1 cellular context compared by ENCODE assay signal in genomic region chr17:57085448-57086068, GRCh38.
TF ChIP-seq lines count a peak whose summit lies in the region.

No MANE protein-coding gene starts in this region.

TF ChIP-seq in HepG2, 621 proteins besides CTCF, POLR2A, EP300 and RAD21 (continued from another document and continues in another):
- TF ChIP-seq SMAD1 (CRISPR knock-in tag; IDR thresholded peaks at IDR 0.05; ENCODE audit: borderline replicate concordance, low read depth) (no peak; the same call in 1 of the 2 replicates), NCOA2 (CRISPR knock-in tag; IDR thresholded peaks at IDR 0.05) (peak; percentile 87), AHR (CRISPR knock-in tag; IDR thresholded peaks at IDR 0.05) (0 out of 2 replicates have a peak, but pooled peaks have one; percentile 11), NR2F6 (IDR thresholded peaks at IDR 0.05) (peak; percentile 91), NR2F6 (CRISPR knock-in tag; IDR thresholded peaks at IDR 0.05) (peak; percentile 90), FOXK2 (IDR thresholded peaks at IDR 0.05) (peak; percentile 67; the same call in 1 of the 2 replicates), BORCS8-MEF2B (CRISPR knock-in tag; IDR thresholded peaks at IDR 0.05) (peak; percentile 80; the same call in 1 of the 2 replicates), NCOR1 (IDR thresholded peaks at IDR 0.05; ENCODE audit: borderline replicate concordance, low read length) (peak; percentile 50; the same call in 1 of the 2 replicates), ZNF160 (CRISPR knock-in tag; IDR thresholded peaks at IDR 0.05) (peak; percentile 75; the same call in 1 of the 2 replicates), NR2C2 (CRISPR knock-in tag; IDR thresholded peaks at IDR 0.05; ENCODE audit: borderline replicate concordance) (peak; percentile 85), SIX1 (CRISPR knock-in tag; IDR thresholded peaks at IDR 0.05; ENCODE audit: borderline replicate concordance) (no peak; the same call in 1 of the 2 replicates), ZC3H13 (CRISPR knock-in tag; IDR thresholded peaks at IDR 0.05) (0 out of 2 replicates have a peak, but pooled peaks have one; percentile 53), USF2 (IDR thresholded peaks at IDR 0.05; ENCODE audit: low read depth, low read length) (no peak), USF2 (CRISPR knock-in tag; IDR thresholded peaks at IDR 0.05; ENCODE audit: borderline replicate concordance) (no peak; the same call in 1 of the 2 replicates), SP5 (CRISPR knock-in tag; IDR thresholded peaks at IDR 0.05; ENCODE audit: borderline replicate concordance, low read depth) (peak; percentile 92), HNF1A (IDR thresholded peaks at IDR 0.05; ENCODE audit: low read depth) (no peak), HNF1A (CRISPR knock-in tag; IDR thresholded peaks at IDR 0.05; ENCODE audit: borderline replicate concordance) (peak; percentile 72; the same call in 1 of the 2 replicates), ZBTB34 (CRISPR knock-in tag; IDR thresholded peaks at IDR 0.05) (0 out of 2 replicates have a peak, but pooled peaks have one; percentile 39), STAG1 (CRISPR knock-in tag; IDR thresholded peaks at IDR 0.05) (peak; percentile 10; the same call in 1 of the 2 replicates), KAT2B (IDR thresholded peaks at IDR 0.05; ENCODE audit: borderline replicate concordance, low read depth, low read length) (no peak), TRAFD1 (CRISPR knock-in tag; IDR thresholded peaks at IDR 0.05; ENCODE audit: borderline replicate concordance) (no peak), HOMEZ (CRISPR knock-in tag; IDR thresholded peaks at IDR 0.05; ENCODE audit: low read depth) (peak; percentile 58; the same call in 1 of the 2 replicates), ONECUT2 (CRISPR knock-in tag; IDR thresholded peaks at IDR 0.05) (no peak; the same call in 1 of the 2 replicates), SETDB1 (CRISPR knock-in tag; IDR thresholded peaks at IDR 0.05; ENCODE audit: borderline replicate concordance) (no peak), FIP1L1 (IDR thresholded peaks at IDR 0.05; ENCODE audit: borderline replicate concordance, insufficient read depth, low read depth, low read length) (peak; percentile 78; the same call in 1 of the 2 replicates), ZMYM4 (CRISPR knock-in tag; IDR thresholded peaks at IDR 0.05) (peak; percentile 92), ZNF263 (CRISPR knock-in tag; IDR thresholded peaks at IDR 0.05) (peak; percentile 96), ZBTB40 (IDR thresholded peaks at IDR 0.05) (no peak), ZBTB40 (CRISPR knock-in tag; IDR thresholded peaks at IDR 0.05) (peak; percentile 73), ZNF780A (CRISPR knock-in tag; IDR thresholded peaks at IDR 0.05) (no peak), MXD4 (CRISPR knock-in tag; IDR thresholded peaks at IDR 0.05) (peak; percentile 91), ZBED4 (CRISPR knock-in tag; IDR thresholded peaks at IDR 0.05; ENCODE audit: borderline replicate concordance) (peak; percentile 91)
